Comparison of ENCODE assay signal across 2 cellular contexts in genomic region chr9:70442328-70442848, GRCh38.
TF ChIP-seq lines count a peak whose summit lies in the region.

No MANE protein-coding gene starts in this region.

TF ChIP-seq in HepG2, 621 proteins besides CTCF, POLR2A, EP300 and RAD21:
- TF ChIP-seq CHD4 (IDR thresholded peaks at IDR 0.05; ENCODE audit: borderline replicate concordance, low read length) (no peak), ZNF121 (CRISPR knock-in tag; IDR thresholded peaks at IDR 0.05) (peak; percentile 91), EZH2 (conservative IDR thresholded peaks at IDR 0.05; ENCODE audit: low read depth, low read length) (no peak), ZNF180 (CRISPR knock-in tag; IDR thresholded peaks at IDR 0.05; ENCODE audit: borderline replicate concordance, low read depth) (no peak)
- TF ChIP-seq, protein P1, sequence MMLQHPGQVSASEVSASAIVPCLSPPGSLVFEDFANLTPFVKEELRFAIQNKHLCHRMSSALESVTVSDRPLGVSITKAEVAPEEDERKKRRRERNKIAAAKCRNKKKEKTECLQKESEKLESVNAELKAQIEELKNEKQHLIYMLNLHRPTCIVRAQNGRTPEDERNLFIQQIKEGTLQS (CRISPR knock-in tag; IDR thresholded peaks at IDR 0.05): no peak
- TF ChIP-seq, protein P2, sequence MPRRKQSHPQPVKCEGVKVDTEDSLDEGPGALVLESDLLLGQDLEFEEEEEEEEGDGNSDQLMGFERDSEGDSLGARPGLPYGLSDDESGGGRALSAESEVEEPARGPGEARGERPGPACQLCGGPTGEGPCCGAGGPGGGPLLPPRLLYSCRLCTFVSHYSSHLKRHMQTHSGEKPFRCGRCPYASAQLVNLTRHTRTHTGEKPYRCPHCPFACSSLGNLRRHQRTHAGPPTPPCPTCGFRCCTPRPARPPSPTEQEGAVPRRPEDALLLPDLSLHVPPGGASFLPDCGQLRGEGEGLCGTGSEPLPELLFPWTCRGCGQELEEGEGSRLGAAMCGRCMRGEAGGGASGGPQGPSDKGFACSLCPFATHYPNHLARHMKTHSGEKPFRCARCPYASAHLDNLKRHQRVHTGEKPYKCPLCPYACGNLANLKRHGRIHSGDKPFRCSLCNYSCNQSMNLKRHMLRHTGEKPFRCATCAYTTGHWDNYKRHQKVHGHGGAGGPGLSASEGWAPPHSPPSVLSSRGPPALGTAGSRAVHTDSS (CRISPR knock-in tag; conservative IDR thresholded peaks at IDR 0.05): no peak

TF ChIP-seq in H1, 55 proteins besides CTCF, POLR2A, EP300 and RAD21:
- TF ChIP-seq SIRT6 (IDR thresholded peaks at IDR 0.05; ENCODE audit: low read length) (no peak), SIX5 (IDR thresholded peaks at IDR 0.05; ENCODE audit: low read depth, low read length) (no peak), SP2 (IDR thresholded peaks at IDR 0.05; ENCODE audit: low read length) (no peak), RBBP5 (IDR thresholded peaks at IDR 0.05; ENCODE audit: borderline replicate concordance, low read depth, low read length) (no peak), POLR2AphosphoS5 (IDR thresholded peaks at IDR 0.05; ENCODE audit: low read depth, low read length) (no peak), NANOG (IDR thresholded peaks at IDR 0.05; ENCODE audit: insufficient read depth, low read depth, low read length, poor library complexity, severe bottlenecking) (no peak), TCF12 (IDR thresholded peaks at IDR 0.05; ENCODE audit: low read depth, low read length) (no peak), TAF1 (IDR thresholded peaks at IDR 0.05; ENCODE audit: low read depth, low read length) (no peak)
- TF ChIP-seq, protein P3, sequence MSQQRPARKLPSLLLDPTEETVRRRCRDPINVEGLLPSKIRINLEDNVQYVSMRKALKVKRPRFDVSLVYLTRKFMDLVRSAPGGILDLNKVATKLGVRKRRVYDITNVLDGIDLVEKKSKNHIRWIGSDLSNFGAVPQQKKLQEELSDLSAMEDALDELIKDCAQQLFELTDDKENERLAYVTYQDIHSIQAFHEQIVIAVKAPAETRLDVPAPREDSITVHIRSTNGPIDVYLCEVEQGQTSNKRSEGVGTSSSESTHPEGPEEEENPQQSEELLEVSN (IDR thresholded peaks at IDR 0.05): no peak
